In the genomic region with DNA sequence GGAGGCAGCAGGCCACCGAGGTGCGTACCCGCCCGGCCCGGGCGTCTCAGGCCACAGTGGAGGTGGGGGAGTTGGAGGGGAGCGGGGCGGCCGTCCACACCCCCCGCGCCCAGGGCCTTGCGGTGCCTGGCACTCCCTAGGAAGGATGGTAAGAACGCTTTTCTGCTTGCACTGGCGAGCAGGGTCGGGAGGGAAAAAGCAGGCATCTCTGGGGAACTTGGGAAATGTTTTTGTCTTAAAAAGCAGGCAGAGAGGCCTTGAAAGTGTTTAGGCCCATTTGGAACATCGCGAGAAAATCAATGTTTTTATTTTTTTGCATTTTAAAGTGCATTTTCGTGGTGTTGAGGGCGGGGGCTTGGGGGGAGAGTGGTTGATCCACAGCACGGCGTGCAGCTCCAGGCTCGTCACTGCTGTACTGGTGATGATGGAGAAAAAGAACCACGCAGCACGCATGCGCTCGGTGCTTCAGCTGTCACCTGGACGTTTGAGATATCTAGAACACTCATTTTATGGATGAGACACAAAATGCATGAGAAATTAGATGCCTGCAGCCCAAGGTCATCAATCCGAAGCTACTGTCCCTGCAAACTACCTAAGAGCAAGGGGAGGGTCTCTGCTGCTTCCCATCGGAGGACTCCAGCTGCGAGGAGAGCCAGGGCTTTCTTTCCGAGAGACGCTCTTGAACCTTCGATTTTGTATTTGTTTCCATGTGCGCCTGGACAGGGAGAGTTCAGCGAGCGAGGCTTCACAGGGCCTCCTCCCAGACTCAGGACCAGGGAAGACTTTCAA, we compare ENCODE assay signal across 8 cellular contexts. TPM values are rescaled to one million over a fixed set of nuclear protein-coding genes. Genes with fewer than 3 reads are reported as not detected.
DNase-seq lines count a peak whose midpoint lies in the region; ATAC-seq and FAIRE-seq lines count a peak whose summit lies in the region.

No MANE protein-coding gene starts in this region.

- no peaks in the 10 kb centered on the region for H3K9me3 ChIP-seq in small intestine (ENCODE audit: control insufficient read depth, low read depth)

- peaks cover 0 to 8% of the 10 kb centered on the region in 2 donors for H3K4me1 ChIP-seq in small intestine (ENCODE audit: control insufficient read depth in 2 of 2, insufficient read depth in 1 of 2, low read depth in 1 of 2, low read length in 1 of 2)

- H3K9me3 Mint-ChIP-seq in activated T-helper 1 cell treated with anti-CD3 and anti-CD28 coated beads, Interleukin-12 subunit alpha, Interleukin-12 subunit beta, Interleukin-2, Interleukin-4 antibody, amounts not matched to agents 30 ng/mL and 10 ng/mL and 1 ng/mL, durations not matched to agents 14 hours and 24 hours and 36 hours, result no peaks in the 10 kb centered on the region
- H3K9me3 Mint-ChIP-seq in immature natural killer cell, result peaks cover 0 to 22% (median 4%) of the 10 kb centered on the region in 6 donors

- intact Hi-C loops in activated T-helper 1 cell treated with anti-CD3 and anti-CD28 coated beads, Interleukin-12 subunit alpha, Interleukin-12 subunit beta, Interleukin-2, Interleukin-4 antibody, amounts not matched to agents 30 ng/mL and 10 ng/mL and 1 ng/mL, durations not matched to agents 14 hours and 24 hours and 36 hours (cut with micrococcal nuclease), result loop anchor here (2.0 to 5.0 kb wide), 3 partner anchors 210 to 940 kb away; no protein-coding TSS in a partner anchor

- H3K4me3 ChIP-seq in small intestine (ENCODE audit: low read depth in 1 of 2, low read length in 2 of 2), result peak overlapping the region; percentile 16 to 26

- 9 to 17% (median 14%) methylated on average over 31 to 36 of the region's 36 CpGs for WGBS in small intestine, 3 donors

- no peak overlapping the region for H3K27ac ChIP-seq in small intestine (ENCODE audit: low read depth in 1 of 2, low read length in 1 of 2)

- peak overlapping the region; percentile 58 for H3K27ac Mint-ChIP-seq in activated T-helper 1 cell treated with anti-CD3 and anti-CD28 coated beads, Interleukin-12 subunit alpha, Interleukin-12 subunit beta, Interleukin-2, Interleukin-4 antibody, amounts not matched to agents 30 ng/mL and 10 ng/mL and 1 ng/mL, durations not matched to agents 14 hours and 24 hours and 36 hours
- no peak overlapping the region for H3K27ac Mint-ChIP-seq in immature natural killer cell

- FAIRE-seq in small intestine (lab: Jason Lieb, UNC), result no peak

- H3K4me1 Mint-ChIP-seq in activated T-helper 1 cell treated with anti-CD3 and anti-CD28 coated beads, Interleukin-12 subunit alpha, Interleukin-12 subunit beta, Interleukin-2, Interleukin-4 antibody, amounts not matched to agents 30 ng/mL and 10 ng/mL and 1 ng/mL, durations not matched to agents 14 hours and 24 hours and 36 hours (ENCODE audit: low read depth), result peaks cover 23% of the 10 kb centered on the region
- H3K4me1 Mint-ChIP-seq in immature natural killer cell, result peaks cover 42 to 45% of the 10 kb centered on the region in 2 donors

- ATAC-seq in GM18907 (IDR thresholded peaks at IDR 0.05; ENCODE audit: unreplicated experiment) (no peak), GM19328 (IDR thresholded peaks at IDR 0.05; ENCODE audit: unreplicated experiment) (no peak), HG02970 (IDR thresholded peaks at IDR 0.05; ENCODE audit: low FRiP score, unreplicated experiment) (no peak)

- peak; percentile 21 for DNase-seq in NCI-H1694 (lab: John Stamatoyannopoulos, UW)
- DNase-seq in NCI-H1694 treated with DMSO at 0.1 percent for 48 hours (lab: John Stamatoyannopoulos, UW), result no peak
- DNase-seq in activated T-helper 1 cell treated with anti-CD3 and anti-CD28 coated beads, Interleukin-12 subunit alpha, Interleukin-12 subunit beta, Interleukin-2, Interleukin-4 antibody, amounts not matched to agents 30 ng/mL and 10 ng/mL and 1 ng/mL, durations not matched to agents 14 hours and 24 hours and 36 hours (ENCODE audit: low spot score), result no peak
- DNase-seq in immature natural killer cell, result no peak
- no peak for DNase-seq in small intestine

- peaks cover 82% of the 10 kb centered on the region for H3K27me3 Mint-ChIP-seq in activated T-helper 1 cell treated with anti-CD3 and anti-CD28 coated beads, Interleukin-12 subunit alpha, Interleukin-12 subunit beta, Interleukin-2, Interleukin-4 antibody, amounts not matched to agents 30 ng/mL and 10 ng/mL and 1 ng/mL, durations not matched to agents 14 hours and 24 hours and 36 hours (ENCODE audit: insufficient read depth)
- H3K27me3 Mint-ChIP-seq in immature natural killer cell (ENCODE audit: low read depth in 3 of 3), result peaks cover 41 to 57% (median 44%) of the 10 kb centered on the region in 3 donors

- H3K4me3 Mint-ChIP-seq in activated T-helper 1 cell treated with anti-CD3 and anti-CD28 coated beads, Interleukin-12 subunit alpha, Interleukin-12 subunit beta, Interleukin-2, Interleukin-4 antibody, amounts not matched to agents 30 ng/mL and 10 ng/mL and 1 ng/mL, durations not matched to agents 14 hours and 24 hours and 36 hours, result peak overlapping the region; percentile 42
- H3K4me3 Mint-ChIP-seq in immature natural killer cell, result peak overlapping the region in 4 of 5 donors; percentile 18 to 44 (median 36)

- H3K36me3 ChIP-seq in small intestine (ENCODE audit: control insufficient read depth in 2 of 2, insufficient read depth in 2 of 2, low read length in 2 of 2), result no peaks in the 10 kb centered on the region

- H3K27me3 ChIP-seq in small intestine (ENCODE audit: control insufficient read depth in 2 of 2, insufficient read depth in 2 of 2, low read length in 2 of 2), result peaks cover 10 to 58% of the 10 kb centered on the region in 2 donors

- H3K36me3 Mint-ChIP-seq in activated T-helper 1 cell treated with anti-CD3 and anti-CD28 coated beads, Interleukin-12 subunit alpha, Interleukin-12 subunit beta, Interleukin-2, Interleukin-4 antibody, amounts not matched to agents 30 ng/mL and 10 ng/mL and 1 ng/mL, durations not matched to agents 14 hours and 24 hours and 36 hours (ENCODE audit: low read depth), result peaks cover 6% of the 10 kb centered on the region
- peaks cover 0 to 9% (median 3%) of the 10 kb centered on the region in 3 donors for H3K36me3 Mint-ChIP-seq in immature natural killer cell

RNA-seq across cellular contexts. Expression of a gene that starts 2.2 kb away (rescaled TPM):
- 1.2 and 1.5 TPM in 2 replicates for total RNA-seq in activated T-helper 1 cell treated with anti-CD3 and anti-CD28 coated beads, Interleukin-12 subunit alpha, Interleukin-12 subunit beta, Interleukin-2, Interleukin-4 antibody, amounts not matched to agents 30 ng/mL and 10 ng/mL and 1 ng/mL, durations not matched to agents 14 hours and 24 hours and 36 hours
- not detected for polyA plus RNA-seq in immature natural killer cell
- not detected for polyA plus RNA-seq in small intestine
